19 cellular contexts compared by ENCODE assay signal in genomic region chr16:6349725-6350124, GRCh38.
A peak's percentile ranks its signal among the peaks of the same experiment; 100 is the strongest.
DNase-seq lines count a peak whose midpoint lies in the region; FAIRE-seq and TF ChIP-seq lines count a peak whose summit lies in the region.
"Had no signal": no experiment of that assay in that cellular context is flagged by ENCODE, and none has a peak within 500 bp of the region (broad histone marks: within the 10 kb centered on the region; RNA-seq: fewer than 3 reads in every experiment).

No MANE protein-coding gene starts in this region.

- H3K79me1 ChIP-seq in H9 (ENCODE audit: insufficient read depth, low read depth, low read length, poor library complexity, severe bottlenecking) (no peaks in the 10 kb centered on the region), H1 (ENCODE audit: low read depth, low read length) (no peaks in the 10 kb centered on the region)

- H4K91ac ChIP-seq in H9 (ENCODE audit: insufficient read length, low read depth, low read length): no peak overlapping the region
- H4K91ac ChIP-seq in H1 (replicated peaks; ENCODE audit: insufficient read length, low read length): no peak overlapping the region

- CTCF ChIA-PET in H1 (lab: Charles Lee; ENCODE audit: partially characterized antibody): interaction anchor here (0.9 to 2.0 kb wide), 6 partner anchors 9 to 293 kb away, joined by 4 to 7 read pairs (median 4); no protein-coding TSS in a partner anchor

- no peaks in the 10 kb centered on the region for H3K27me3 ChIP-seq in H9 (ENCODE audit: insufficient read depth, low read length)
- H3K27me3 ChIP-seq in H1 (replicated peaks in 1 of 4; ENCODE audit: control insufficient read depth in 3 of 4, extremely low read depth in 1 of 4, insufficient read depth in 3 of 4, low read length in 3 of 4): no peaks in the 10 kb centered on the region
- H3K27me3 ChIP-seq: BLaER1 had no signal

- H3K14ac ChIP-seq in H9 (ENCODE audit: insufficient read depth, low read length) (no peak overlapping the region), H1 (ENCODE audit: insufficient read length) (no peak overlapping the region)

- H3K56ac ChIP-seq in H9 (ENCODE audit: insufficient read length, low read depth, low read length) (no peak overlapping the region), H1 (replicated peaks; ENCODE audit: insufficient read length, low read depth, low read length) (no peak overlapping the region)

- H2BK15ac ChIP-seq in H9 (ENCODE audit: low read depth, low read length) (no peak overlapping the region), H1 (ENCODE audit: low read length) (no peak overlapping the region)

- H3K23me2 ChIP-seq in H9 (ENCODE audit: insufficient read length, low read depth, low read length, poor library complexity, severe bottlenecking): no peaks in the 10 kb centered on the region
- no peaks in the 10 kb centered on the region for H3K23me2 ChIP-seq in H1 (ENCODE audit: low read depth, low read length)

- H3K9ac ChIP-seq in H9 (ENCODE audit: extremely low read depth, insufficient read length, low read length): no peak overlapping the region
- H3K9ac ChIP-seq in H1 (replicated peaks in 1 of 4; ENCODE audit: extremely low read depth in 1 of 4, low read depth in 3 of 4, low read length in 3 of 4): no peak overlapping the region
- H3K9ac ChIP-seq: BLaER1 had no signal

- H2BK120ac ChIP-seq in H9 (ENCODE audit: low read depth, low read length, poor library complexity, severe bottlenecking): no peak overlapping the region
- H2BK120ac ChIP-seq in H1 (replicated peaks; ENCODE audit: low read depth, low read length): no peak overlapping the region

- peak; percentile 36 to 55; a peak in 3 of 4 replicates for TF ChIP-seq RAD21 in H1 (IDR thresholded peaks at IDR 0.05 in 1 of 2, conservative IDR thresholded peaks at IDR 0.05 in 1 of 2; ENCODE audit: low read depth in 2 of 2, low read length in 2 of 2)

- H3K27ac Mint-ChIP-seq in H9 (no peak overlapping the region), progenitor cell of endocrine pancreas (no peak overlapping the region)
- H3K27ac Mint-ChIP-seq: B cell; CD4-positive, CD25-positive, alpha-beta regulatory T cell; CD8-positive, alpha-beta T cell had no signal

- no peaks in the 10 kb centered on the region for H3K79me2 ChIP-seq in H9 (ENCODE audit: insufficient read depth, low read length)
- H3K79me2 ChIP-seq in H1 (ENCODE audit: control insufficient read depth in 1 of 2, insufficient read depth in 2 of 2, low read length in 2 of 2): no peaks in the 10 kb centered on the region

- H3T11ph ChIP-seq in H9 (ENCODE audit: low read length): no peak overlapping the region

- no peak overlapping the region for H3K4me3 ChIP-seq in H1 (ENCODE audit: extremely low read depth in 1 of 4, insufficient read depth in 2 of 4, low read depth in 3 of 4, low read length in 4 of 4)
- H3K4me3 ChIP-seq: BLaER1 had no signal

- no peak overlapping the region for H3K27ac ChIP-seq in H9 (ENCODE audit: insufficient read length, low read depth, low read length)
- H3K27ac ChIP-seq in H1 (ENCODE audit: low read depth, low read length): no peak overlapping the region
- H3K27ac ChIP-seq: BLaER1, C4-2B had no signal

- no peaks in the 10 kb centered on the region for H3K27me3 Mint-ChIP-seq in H9 (ENCODE audit: low read depth)
- peaks cover 10% of the 10 kb centered on the region for H3K27me3 Mint-ChIP-seq in progenitor cell of endocrine pancreas
- H3K27me3 Mint-ChIP-seq: B cell; CD4-positive, CD25-positive, alpha-beta regulatory T cell had no signal

- H3K4me3 Mint-ChIP-seq in H9: no peak overlapping the region
- H3K4me3 Mint-ChIP-seq in progenitor cell of endocrine pancreas (ENCODE audit: low read depth): no peak overlapping the region
- H3K4me3 Mint-ChIP-seq: B cell; CD4-positive, CD25-positive, alpha-beta regulatory T cell; CD8-positive, alpha-beta T cell had no signal

- H2AFZ ChIP-seq in H9 (ENCODE audit: low read length): no peak overlapping the region
- no peak overlapping the region for H2AFZ ChIP-seq in H1 (ENCODE audit: low read length)

- H3K9me3 ChIP-seq in H9 (ENCODE audit: control insufficient read depth, low read depth, low read length): no peaks in the 10 kb centered on the region
- H3K9me3 ChIP-seq in H1 (ENCODE audit: insufficient read depth in 2 of 2, low read depth in 1 of 2, low read length in 1 of 2): no peaks in the 10 kb centered on the region
- H3K9me3 ChIP-seq: BLaER1, Caco-2 had no signal

- no peak for TF ChIP-seq POLR2A in H1 (IDR thresholded peaks at IDR 0.05; ENCODE audit: control extremely low read depth in 1 of 2, low read depth in 2 of 2, low read length in 2 of 2)

- DNase-seq in H9 (no peak), H1 (ENCODE audit: low read depth in 1 of 2, low spot score in 2 of 2) (no peak), progenitor cell of endocrine pancreas (ENCODE audit: low spot score, unreplicated experiment) (no peak), GM19239 (ENCODE audit: insufficient read length, low spot score) (no peak), iPS-NIHi11 (ENCODE audit: low spot score) (no peak), NCI-H2107 treated with DMSO at 0.1 percent for 48 hours (lab: John Stamatoyannopoulos, UW; ENCODE audit: unreplicated experiment) (no peak)
- DNase-seq: Caco-2; CD4-positive, CD25-positive, alpha-beta regulatory T cell; CD8-positive, alpha-beta T cell; DMS153; DND-41; GOT3; H7 had no signal

- no peaks in the 10 kb centered on the region; a peak in 1 of 8 replicates for H3K36me3 ChIP-seq in H1 (ENCODE audit: control insufficient read depth in 2 of 4, insufficient read depth in 4 of 4, low read length in 3 of 4)
- H3K36me3 ChIP-seq: BLaER1 had no signal

- H2BK12ac ChIP-seq in H9 (ENCODE audit: insufficient read length, low read depth, low read length) (no peak overlapping the region), H1 (ENCODE audit: low read depth, low read length) (no peak overlapping the region)

- H4K8ac ChIP-seq in H9 (replicated peaks; ENCODE audit: insufficient read length, low read depth, low read length) (no peak overlapping the region), H1 (ENCODE audit: extremely low read depth, insufficient read depth, low read length) (no peak overlapping the region)

- H2BK5ac ChIP-seq in H9 (ENCODE audit: insufficient read length, low read length) (no peak overlapping the region), H1 (ENCODE audit: low read depth, low read length) (no peak overlapping the region)

- H3K36me3 Mint-ChIP-seq in H9 (ENCODE audit: insufficient read depth in 1 of 3, low read depth in 3 of 3) (peaks cover 0 to 4% (median 0%) of the 10 kb centered on the region in 3 experiments; a peak in 1 of 7 replicates), progenitor cell of endocrine pancreas (ENCODE audit: insufficient read depth) (no peaks in the 10 kb centered on the region)
- H3K36me3 Mint-ChIP-seq: CD4-positive, CD25-positive, alpha-beta regulatory T cell; CD8-positive, alpha-beta T cell had no signal

- no peak overlapping the region for H3K23ac ChIP-seq in H9 (ENCODE audit: insufficient read length, low read depth, low read length)
- H3K23ac ChIP-seq in H1 (ENCODE audit: insufficient read length): no peak overlapping the region

- H2AK5ac ChIP-seq in H9 (ENCODE audit: insufficient read length, low read length): no peak overlapping the region
- no peak overlapping the region for H2AK5ac ChIP-seq in H1 (ENCODE audit: low read depth, low read length)

- H3K4me1 Mint-ChIP-seq in H9: peaks cover 44 to 50% of the 10 kb centered on the region in 2 experiments
- no peaks in the 10 kb centered on the region for H3K4me1 Mint-ChIP-seq in progenitor cell of endocrine pancreas (ENCODE audit: low read depth)
- H3K4me1 Mint-ChIP-seq: B cell; CD4-positive, CD25-positive, alpha-beta regulatory T cell had no signal

- FAIRE-seq in H1 (lab: Jason Lieb, UNC) (peak; percentile 69), GM19239 (lab: Jason Lieb, UNC) (no peak)
- FAIRE-seq: A204.1, G401.6, GM12892 had no signal

- no peak for TF ChIP-seq EP300 in H1 (IDR thresholded peaks at IDR 0.05; ENCODE audit: borderline replicate concordance in 1 of 2, low read depth in 2 of 2, low read length in 2 of 2)

- H3K18ac ChIP-seq in H9 (ENCODE audit: insufficient read length, low read depth, low read length) (no peak overlapping the region), H1 (ENCODE audit: extremely low read depth, low read length) (no peak overlapping the region)

- H3K9me3 Mint-ChIP-seq in H9 (peaks cover 0 to 4% of the 10 kb centered on the region in 2 experiments; a peak in 3 of 5 replicates), progenitor cell of endocrine pancreas (ENCODE audit: low read depth) (no peaks in the 10 kb centered on the region)

- no peak overlapping the region for H2BK20ac ChIP-seq in H9 (ENCODE audit: low read depth, low read length, poor library complexity, severe bottlenecking)
- no peak overlapping the region for H2BK20ac ChIP-seq in H1 (ENCODE audit: low read length)

- peak; percentile 49; the same call in 2 of the 3 replicates for TF ChIP-seq CTCF in H9 (conservative IDR thresholded peaks at IDR 0.05)
- peak in 2 of 3 experiments; percentile 16 to 28; a peak in 1 of 4 replicates for TF ChIP-seq CTCF in H1 (IDR thresholded peaks at IDR 0.05; ENCODE audit: control extremely low read depth in 1 of 3, insufficient read depth in 1 of 3, low read depth in 1 of 3, low read length in 3 of 3)
- TF ChIP-seq CTCF in progenitor cell of endocrine pancreas (IDR thresholded peaks at IDR 0.05; ENCODE audit: unreplicated experiment): peak; percentile 7

- H4K5ac ChIP-seq in H9 (ENCODE audit: insufficient read length, low read depth, low read length) (no peak overlapping the region), H1 (ENCODE audit: insufficient read length, low read depth, low read length) (no peak overlapping the region)

- H3K4ac ChIP-seq in H9 (ENCODE audit: low read depth, low read length) (no peak overlapping the region), H1 (replicated peaks; ENCODE audit: insufficient read length, low read depth, low read length) (no peak overlapping the region)

- POLR2A ChIA-PET in H1 (lab: Charles Lee; ENCODE audit: partially characterized antibody): no interaction called here

- no CpG with 5 or more reads among the region's 4 CpGs for WGBS in H9 (ENCODE audit: extremely low coverage, insufficient read length, low lambda C conversion rate)
- 81% methylated on average over 4 of the region's 4 CpGs; no CpG with 5 or more reads in 1 of the 2 experiments for WGBS in H1 (ENCODE audit: extremely low coverage in 1 of 2, insufficient coverage in 1 of 2, insufficient read length in 1 of 2, insufficient replicate concordance in 2 of 2, low coverage in 1 of 2, low lambda C conversion rate in 2 of 2, missing lambda C conversion rate in 1 of 2), 2 experiments

- H3K4me2 ChIP-seq in H9 (ENCODE audit: insufficient read depth, insufficient read length, low read length) (no peak overlapping the region), H1 (ENCODE audit: insufficient read depth in 1 of 2, low read depth in 2 of 2, low read length in 2 of 2) (no peak overlapping the region)
- H3K4me2 ChIP-seq: BLaER1 had no signal

- H4K20me1 ChIP-seq in H9 (ENCODE audit: control insufficient read depth, insufficient read depth, insufficient read length) (no peaks in the 10 kb centered on the region), H1 (replicated peaks in 1 of 2; ENCODE audit: control insufficient read depth in 1 of 2, insufficient read depth in 2 of 2, low read length in 2 of 2) (no peaks in the 10 kb centered on the region)
- H4K20me1 ChIP-seq: BLaER1 had no signal

- H3K4me1 ChIP-seq in H9 (ENCODE audit: insufficient read depth, low read length) (peaks cover 2% of the 10 kb centered on the region; the same call in 1 of the 2 replicates), H1 (replicated peaks in 1 of 4; ENCODE audit: control insufficient read depth in 3 of 4, insufficient read depth in 4 of 4, low read length in 3 of 4) (peaks cover 2 to 23% (median 8%) of the 10 kb centered on the region in 4 experiments; a peak in 5 of 7 replicates)
- H3K4me1 ChIP-seq: BLaER1, Caco-2 had no signal
